In the genomic region with DNA sequence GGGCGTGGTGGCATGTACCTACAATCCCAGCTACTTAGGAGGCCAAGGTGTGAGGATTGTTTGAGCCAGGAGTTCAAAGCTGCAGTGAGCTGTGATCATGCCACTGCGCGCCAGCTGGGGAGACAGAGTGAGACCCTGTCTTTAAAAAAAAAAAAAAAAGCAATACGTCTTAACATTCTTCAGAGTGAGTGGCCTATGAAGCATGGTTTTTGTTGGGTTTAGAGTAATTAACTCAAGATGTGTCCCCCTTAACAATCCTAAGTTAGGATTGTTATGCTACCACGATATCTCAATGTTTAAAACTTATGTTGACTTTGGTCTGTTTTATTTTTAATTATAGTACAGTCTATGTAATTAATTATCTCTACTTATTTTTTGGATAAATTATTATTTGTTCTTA, we compare ENCODE assay signal across 30 cellular contexts. TPM values are rescaled to one million over a fixed set of nuclear protein-coding genes. Genes with fewer than 3 reads are reported as not detected.
"Had no signal": no experiment of that assay in that cellular context is flagged by ENCODE, and none has a peak within 500 bp of the region (broad histone marks: within the 10 kb centered on the region; RNA-seq: fewer than 3 reads in every experiment).

No MANE protein-coding gene starts in this region.

- H3K9me3 ChIP-seq: body of pancreas, SJCRH30 had no signal

- H3K4me3 Mint-ChIP-seq: activated CD4-positive, alpha-beta memory T cell treated with anti-CD3 and anti-CD28 coated beads, Interleukin-2, amount 10 ng/mL, durations not matched to agents 7 days and 5 days; activated naive CD4-positive, alpha-beta T cell treated with anti-CD3 and anti-CD28 coated beads, Interleukin-2, amount 50 U/mL, for 24 hours; activated naive CD8-positive, alpha-beta T cell treated with anti-CD3 and anti-CD28 coated beads, Interleukin-2, amount 10 ng/mL, durations not matched to agents 7 days and 5 days; activated T-cell treated with anti-CD3 and anti-CD28 coated beads, Interleukin-2, amount 50 U/mL, for 24 hours had no signal

- H3K9me3 Mint-ChIP-seq: activated CD4-positive, alpha-beta memory T cell treated with anti-CD3 and anti-CD28 coated beads, Interleukin-2, amount 10 ng/mL, durations not matched to agents 7 days and 5 days; activated naive CD4-positive, alpha-beta T cell treated with anti-CD3 and anti-CD28 coated beads, Interleukin-2, amount 50 U/mL, for 24 hours; activated naive CD8-positive, alpha-beta T cell treated with anti-CD3 and anti-CD28 coated beads, Interleukin-2, amount 10 ng/mL, durations not matched to agents 7 days and 5 days; activated T-cell treated with anti-CD3 and anti-CD28 coated beads, Interleukin-2, amount 50 U/mL, for 24 hours; activated T-helper 2 cell treated with anti-CD3 and anti-CD28 coated beads, Interferon-gamma antibody, Interleukin-2, Interleukin-4, amounts not matched to agents 10 μg/mL and 5 μg/mL and 100 μg/mL, durations not matched to agents 14 hours and 24 hours and 36 hours had no signal

- H3K4me1 Mint-ChIP-seq: activated CD4-positive, alpha-beta memory T cell treated with anti-CD3 and anti-CD28 coated beads, Interleukin-2, amount 10 ng/mL, durations not matched to agents 7 days and 5 days; activated naive CD4-positive, alpha-beta T cell treated with anti-CD3 and anti-CD28 coated beads, Interleukin-2, amount 50 U/mL, for 24 hours; activated naive CD8-positive, alpha-beta T cell treated with anti-CD3 and anti-CD28 coated beads, Interleukin-2, amount 10 ng/mL, durations not matched to agents 7 days and 5 days had no signal

- H3K27me3 ChIP-seq: body of pancreas, SJCRH30 had no signal

- DNase-seq: activated CD4-positive, alpha-beta memory T cell treated with anti-CD3 and anti-CD28 coated beads, Interleukin-2, amount 10 ng/mL, durations not matched to agents 7 days and 5 days; activated CD4-positive, alpha-beta T cell treated with anti-CD3 and anti-CD28 coated beads for 1 hour; activated CD4-positive, alpha-beta T cell treated with anti-CD3 and anti-CD28 coated beads for 48 hours; activated CD4-positive, CD25-positive, alpha-beta regulatory T cell; activated gamma-delta T cell; activated naive CD4-positive, alpha-beta T cell treated with Interleukin-2 at 50 U/mL for 16 hours; activated naive CD8-positive, alpha-beta T cell treated with anti-CD3 and anti-CD28 coated beads, Interleukin-2, amount 10 ng/mL, durations not matched to agents 7 days and 5 days; activated T-cell treated with anti-CD3 and anti-CD28 coated beads, Interleukin-2, amount 50 U/mL, for 24 hours; body of pancreas; caudate nucleus; cerebellar nuclear complex; NCI-H1105; NCI-H1417 treated with DMSO at 0.1 percent for 48 hours; NCI-H187 treated with DMSO at 0.1 percent for 48 hours; NCI-H2081; NCI-H2171 treated with DMSO at 0.1 percent for 48 hours; NCI-H345; NCI-H524 treated with DMSO at 0.1 percent for 48 hours; SHP77; SJCRH30; T1000; WERI-Rb-1 had no signal

- H3K36me3 ChIP-seq: SJCRH30, WERI-Rb-1 had no signal

- H3K4me3 ChIP-seq: body of pancreas, SJCRH30, SK-N-MC had no signal

- H3K4me1 ChIP-seq: body of pancreas had no signal

- ATAC-seq: body of pancreas, Panc1 had no signal

- H3K27ac ChIP-seq: body of pancreas, SJCRH30, SK-N-MC, WERI-Rb-1 had no signal

- H3K27ac Mint-ChIP-seq: activated CD4-positive, alpha-beta memory T cell treated with anti-CD3 and anti-CD28 coated beads, Interleukin-2, amount 10 ng/mL, durations not matched to agents 7 days and 5 days; activated naive CD4-positive, alpha-beta T cell treated with anti-CD3 and anti-CD28 coated beads, Interleukin-2, amount 50 U/mL, for 24 hours; activated naive CD8-positive, alpha-beta T cell treated with anti-CD3 and anti-CD28 coated beads, Interleukin-2, amount 10 ng/mL, durations not matched to agents 7 days and 5 days; activated T-cell treated with anti-CD3 and anti-CD28 coated beads, Interleukin-2, amount 50 U/mL, for 24 hours; activated T-helper 2 cell treated with anti-CD3 and anti-CD28 coated beads, Interferon-gamma antibody, Interleukin-2, Interleukin-4, amounts not matched to agents 10 μg/mL and 5 μg/mL and 100 μg/mL, durations not matched to agents 14 hours and 24 hours and 36 hours had no signal

- H3K36me3 Mint-ChIP-seq: activated naive CD4-positive, alpha-beta T cell treated with anti-CD3 and anti-CD28 coated beads, Interleukin-2, amount 50 U/mL, for 24 hours; activated naive CD8-positive, alpha-beta T cell treated with anti-CD3 and anti-CD28 coated beads, Interleukin-2, amount 10 ng/mL, durations not matched to agents 7 days and 5 days had no signal

RNA-seq across cellular contexts. Expression of gene KIAA1549L, which starts 37.4 kb away (rescaled TPM):
- total RNA-seq: activated CD8-positive, alpha-beta memory T cell treated with anti-CD3 and anti-CD28 coated beads for 36 hours; activated naive CD8-positive, alpha-beta T cell treated with anti-CD3 and anti-CD28 coated beads, Interleukin-2, amount 10 ng/mL, durations not matched to agents 7 days and 5 days; activated T-helper 2 cell treated with anti-CD3 and anti-CD28 coated beads, Interferon-gamma antibody, Interleukin-2, Interleukin-4, amounts not matched to agents 10 μg/mL and 5 μg/mL and 100 μg/mL, durations not matched to agents 14 hours and 24 hours and 36 hours; NCI-H460; T-helper 1 cell treated with Interleukin-12 subunit alpha and Interleukin-12 subunit beta and Interleukin-4 antibody, amounts not matched to agents 30 ng/mL and 1 ng/mL, for 36 hours; T-helper 2 cell treated with Interferon-gamma antibody and Interleukin-4, amounts not matched to agents 100 ng/mL and 5 ng/mL, for 36 hours had no signal
